Comparison of ENCODE assay signal across 10 cellular contexts in the genomic region with DNA sequence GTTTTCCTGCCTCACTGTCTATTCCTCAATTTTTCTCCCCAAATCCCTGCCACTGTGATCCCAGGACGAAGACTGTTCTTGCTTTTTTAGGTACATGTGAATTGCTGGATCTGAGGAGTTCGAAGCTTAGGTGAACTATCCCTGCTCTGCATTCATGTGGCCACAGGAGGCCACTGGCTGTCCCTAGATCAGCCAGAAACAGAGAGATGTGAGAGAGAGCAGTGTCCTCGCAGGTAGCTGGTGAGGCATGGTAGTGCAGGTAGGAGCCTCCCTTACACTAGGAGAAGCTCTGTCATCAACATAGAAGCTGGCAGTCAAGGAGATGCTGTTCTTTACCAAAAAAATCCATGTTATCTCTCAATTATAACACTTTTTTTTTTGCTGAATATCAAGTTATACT.
DNase-seq lines count a peak whose midpoint lies in the region; ATAC-seq and TF ChIP-seq lines count a peak whose summit lies in the region.
"Had no signal": no experiment of that assay in that cellular context is flagged by ENCODE, and none has a peak within 500 bp of the region (broad histone marks: within the 10 kb centered on the region; RNA-seq: fewer than 3 reads in every experiment).

No MANE protein-coding gene starts in this region.

- H3K27ac Mint-ChIP-seq in CD4-positive, CD25-positive, alpha-beta regulatory T cell, result no peak overlapping the region

- CTCF ChIA-PET in OCI-LY7 (lab: Charles Lee; ENCODE audit: unreplicated experiment), result interaction anchor here (1.1 kb wide), 1 partner anchor 133 kb away, joined by 3 read pairs; no protein-coding TSS in a partner anchor

- H3K27me3 ChIP-seq in CD4-positive, CD25-positive, alpha-beta regulatory T cell (ENCODE audit: control insufficient read depth, insufficient read depth, low read length), result no peaks in the 10 kb centered on the region
- H3K27me3 ChIP-seq: gastrocnemius medialis had no signal

- peaks cover 30% of the 10 kb centered on the region for H3K36me3 Mint-ChIP-seq in CD4-positive, CD25-positive, alpha-beta regulatory T cell

- POLR2A ChIA-PET in OCI-LY7 (lab: Charles Lee), result interaction anchor here (0.5 to 2.8 kb wide), 9 partner anchors 9 to 1020 kb away, joined by 3 to 15 read pairs (median 3); no protein-coding TSS in a partner anchor

- TF ChIP-seq CTCF in GM12875 (IDR thresholded peaks at IDR 0.05; ENCODE audit: borderline replicate concordance, insufficient read depth, low read depth, low read length) (peak; percentile 22; the same call in 1 of the 2 replicates), OCI-LY7 (conservative IDR thresholded peaks at IDR 0.05; ENCODE audit: low read length) (0 out of 2 replicates have a peak, but pooled peaks have one; percentile 33)

- H3K27ac ChIP-seq in CD4-positive, CD25-positive, alpha-beta regulatory T cell (ENCODE audit: insufficient read depth, low read length, poor library complexity, severe bottlenecking), result no peak overlapping the region
- no peak overlapping the region for H3K27ac ChIP-seq in OCI-LY7 (ENCODE audit: low read depth, low read length, poor library complexity, severe bottlenecking)
- H3K27ac ChIP-seq: gastrocnemius medialis, prostate gland had no signal

- H3K4me3 ChIP-seq in CD4-positive, CD25-positive, alpha-beta regulatory T cell (ENCODE audit: low read depth, low read length), result no peak overlapping the region
- H3K4me3 ChIP-seq in GM12875 (ENCODE audit: low read depth, low read length) (no peak overlapping the region), OCI-LY7 (ENCODE audit: low read depth, low read length, poor library complexity, severe bottlenecking) (no peak overlapping the region)
- H3K4me3 ChIP-seq: gastrocnemius medialis, prostate gland had no signal

- H3K9me3 Mint-ChIP-seq in CD4-positive, CD25-positive, alpha-beta regulatory T cell, result peaks cover 0 to 3% (median 0%) of the 10 kb centered on the region in 7 donors

- intact Hi-C loops in OCI-LY7 (cut with micrococcal nuclease; ENCODE audit: unreplicated experiment), result no loop called here
- intact Hi-C loops in posterior cingulate gyrus (cut with DNase I), result loop anchor here (5.0 kb wide), 2 partner anchors 69 to 1444 kb away; no protein-coding TSS in a partner anchor

- no peaks in the 10 kb centered on the region for H3K9me2 ChIP-seq in OCI-LY7 (ENCODE audit: insufficient read depth, low read length)

- H3K9me3 ChIP-seq in CD4-positive, CD25-positive, alpha-beta regulatory T cell (ENCODE audit: control insufficient read depth in 2 of 2, low read length in 2 of 2), result no peaks in the 10 kb centered on the region
- no peaks in the 10 kb centered on the region for H3K9me3 ChIP-seq in OCI-LY7 (ENCODE audit: low read length)
- H3K9me3 ChIP-seq: gastrocnemius medialis, prostate gland had no signal

- peak in 1 of 3 donors; percentile 37 for DNase-seq in CD4-positive, CD25-positive, alpha-beta regulatory T cell
- DNase-seq in OCI-LY7 (ENCODE audit: low spot score) (peak; percentile 15), erythroblast (lab: John Stamatoyannopoulos, UW) (peak; percentile 70 to 74), NCI-H1417 treated with DMSO at 0.1 percent for 48 hours (lab: John Stamatoyannopoulos, UW) (no peak), posterior cingulate gyrus (no peak), AG08395 (ENCODE audit: low spot score) (no peak)
- DNase-seq: gastrocnemius medialis had no signal

- H3K4me2 ChIP-seq in OCI-LY7 (ENCODE audit: low read length), result no peak overlapping the region

- H3K27me3 Mint-ChIP-seq in CD4-positive, CD25-positive, alpha-beta regulatory T cell, result no peaks in the 10 kb centered on the region

- no TSS peak for BruUV-seq in OCI-LY7 (replicated peaks; lab: Mats Ljungman, UMichigan)

- H3K4me3 Mint-ChIP-seq in CD4-positive, CD25-positive, alpha-beta regulatory T cell, result no peak overlapping the region

- H3K79me2 ChIP-seq in OCI-LY7 (ENCODE audit: insufficient read depth, low read depth, low read length), result no peaks in the 10 kb centered on the region

- H2AFZ ChIP-seq in OCI-LY7 (ENCODE audit: low read length), result no peak overlapping the region

- H3K4me1 Mint-ChIP-seq in CD4-positive, CD25-positive, alpha-beta regulatory T cell, result peaks cover 10 to 16% (median 11%) of the 10 kb centered on the region in 4 donors

- peaks cover 75% of the 10 kb centered on the region for H3K36me3 ChIP-seq in CD4-positive, CD25-positive, alpha-beta regulatory T cell (ENCODE audit: control insufficient read depth, insufficient read depth, low read length)
- peaks cover 89% of the 10 kb centered on the region for H3K36me3 ChIP-seq in OCI-LY7 (ENCODE audit: insufficient read depth, low read length)
- H3K36me3 ChIP-seq: prostate gland had no signal

- no peak for TF ChIP-seq POLR2A in erythroblast (IDR thresholded peaks at IDR 0.05; ENCODE audit: low read length)

- no peaks in the 10 kb centered on the region for H4K20me1 ChIP-seq in OCI-LY7 (ENCODE audit: insufficient read depth, low read length)

- H3K4me1 ChIP-seq in CD4-positive, CD25-positive, alpha-beta regulatory T cell (ENCODE audit: control insufficient read depth, insufficient read depth, low read length, poor library complexity, severe bottlenecking), result no peaks in the 10 kb centered on the region
- H3K4me1 ChIP-seq in OCI-LY7 (ENCODE audit: insufficient read depth, low read length, poor library complexity, severe bottlenecking), result no peaks in the 10 kb centered on the region
- H3K4me1 ChIP-seq: prostate gland had no signal

- ATAC-seq in CD4-positive, CD25-positive, alpha-beta regulatory T cell (ENCODE audit: low read depth in 2 of 2), result peak; percentile 37 to 40
- no peak for ATAC-seq in GM18511 (IDR thresholded peaks at IDR 0.05; ENCODE audit: unreplicated experiment)

Comparison
In these comparisons a context has a peak if more than half of its experiments do, and no peak if none do; other contexts are left out.
1. DNase-seq: peak in OCI-LY7 (single experiment) and erythroblast (2 of 2); none in NCI-H1417 treated with DMSO at 0.1 percent for 48 hours (single experiment), posterior cingulate gyrus (0 of 10) and AG08395 (single experiment).